13 cellular contexts compared by ENCODE assay signal in the genomic region with DNA sequence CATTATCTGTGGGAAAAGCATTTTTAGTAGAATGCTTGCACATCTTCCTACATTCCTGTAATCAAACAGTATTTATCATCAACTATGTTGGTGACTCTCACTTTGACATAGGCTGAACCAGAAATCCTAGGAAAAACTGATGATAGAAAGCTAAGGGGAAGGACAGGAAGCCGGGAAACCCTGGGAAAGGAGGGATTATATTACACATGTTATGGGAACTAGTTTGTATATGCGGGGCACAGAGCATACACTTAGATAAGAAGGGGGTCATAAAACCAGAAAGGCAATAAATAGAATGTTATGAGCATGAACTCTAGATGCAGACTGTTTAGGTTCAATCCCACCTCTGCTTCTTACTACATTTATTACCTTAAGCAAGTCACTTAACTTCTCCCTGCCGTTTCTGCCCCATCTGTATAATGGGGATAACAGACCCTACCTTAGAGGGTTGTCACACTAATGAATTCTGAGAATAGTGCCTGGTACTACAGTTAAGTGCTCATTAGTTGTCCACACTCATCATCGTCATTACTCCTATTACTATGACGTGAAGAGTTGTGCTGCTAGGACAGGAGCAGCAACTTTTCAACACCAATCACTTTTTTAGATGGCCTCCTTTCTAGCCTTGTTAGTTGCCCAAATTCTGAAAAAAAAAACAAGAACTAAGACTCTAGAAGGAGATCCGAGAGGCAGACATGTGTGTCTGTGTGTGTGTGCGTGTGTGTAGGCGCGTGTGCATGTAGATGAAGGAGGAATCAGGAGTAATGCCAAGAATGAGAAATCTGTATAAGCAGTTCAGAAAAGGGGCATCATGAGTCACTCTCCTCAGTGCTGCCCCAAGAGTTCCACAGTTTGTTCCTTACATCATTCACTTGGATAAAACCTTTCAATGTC. TPM values are rescaled to one million over a fixed set of nuclear protein-coding genes. Genes with fewer than 3 reads are reported as not detected.
A peak's percentile ranks its signal among the peaks of the same experiment; 100 is the strongest.
DNase-seq lines count a peak whose midpoint lies in the region; ATAC-seq and TF ChIP-seq lines count a peak whose summit lies in the region.
"Had no signal": no experiment of that assay in that cellular context is flagged by ENCODE, and none has a peak within 500 bp of the region (broad histone marks: within the 10 kb centered on the region; RNA-seq: fewer than 3 reads in every experiment).

No MANE protein-coding gene starts in this region.

- H3K36me3 ChIP-seq in breast epithelium, result no peaks in the 10 kb centered on the region
- H3K36me3 ChIP-seq in suprapubic skin, result no peaks in the 10 kb centered on the region

- H3K4me1 ChIP-seq in breast epithelium, result no peaks in the 10 kb centered on the region
- peaks cover 28% of the 10 kb centered on the region for H3K4me1 ChIP-seq in suprapubic skin
- H3K4me1 ChIP-seq: BLaER1 had no signal

- POLR2A ChIA-PET in MCF 10A (lab: Yijun Ruan, JAX), result no interaction called here

- intact Hi-C loops in MCF 10A (cut with micrococcal nuclease), result no loop called here
- intact Hi-C loops in breast epithelium (cut with DNase I; ENCODE audit: low total_unique reads), result no loop called here

- TF ChIP-seq EP300 in suprapubic skin (IDR thresholded peaks at IDR 0.05), result no peak

- CTCF ChIA-PET in MCF 10A (lab: Yijun Ruan, JAX), result no interaction called here

- H3K27me3 ChIP-seq in breast epithelium, result no peaks in the 10 kb centered on the region
- no peaks in the 10 kb centered on the region for H3K27me3 ChIP-seq in suprapubic skin
- H3K27me3 ChIP-seq: BLaER1 had no signal

- peak; percentile 80 for DNase-seq in MCF 10A (ENCODE audit: unreplicated experiment)
- DNase-seq in breast epithelium (ENCODE audit: low spot score in 2 of 2), result no peak
- DNase-seq in T-helper 17 cell, result no peak
- DNase-seq in fibroblast of the conjunctiva (ENCODE audit: low read depth), result peak; percentile 84
- DNase-seq in stimulated activated naive B cell treated with anti-CD40 and anti-IgM and Interleukin-4, amounts not matched to agents 10 μg/mL and 1 μg/mL and 100 μg/mL, for 72 hours, result no peak
- DNase-seq in suprapubic skin (ENCODE audit: low spot score in 2 of 2), result no peak
- DNase-seq: activated CD8-positive, alpha-beta memory T cell treated with anti-CD3 and anti-CD28 coated beads, Interleukin-2, amount 50 U/mL, for 4 hours; immature natural killer cell; NCI-H146; T-helper 2 cell had no signal

- H3K27ac ChIP-seq in breast epithelium (no peak overlapping the region), suprapubic skin (no peak overlapping the region)
- H3K27ac ChIP-seq: BLaER1 had no signal

- no peak overlapping the region for H3K4me3 ChIP-seq in breast epithelium
- H3K4me3 ChIP-seq in suprapubic skin, result no peak overlapping the region
- H3K4me3 ChIP-seq: BLaER1 had no signal

- H3K4me1 Mint-ChIP-seq in MCF 10A (ENCODE audit: insufficient read depth, unreplicated experiment) (peaks cover 7% of the 10 kb centered on the region), T-helper 17 cell (peaks cover 12% of the 10 kb centered on the region)
- peaks cover 12 to 26% of the 10 kb centered on the region in 2 donors for H3K4me1 Mint-ChIP-seq in stimulated activated naive B cell treated with anti-CD40 and anti-IgM and Interleukin-4, amounts not matched to agents 10 μg/mL and 1 μg/mL and 100 μg/mL, for 72 hours

- no peaks in the 10 kb centered on the region for H3K36me3 Mint-ChIP-seq in MCF 10A (ENCODE audit: insufficient read depth, unreplicated experiment)
- H3K36me3 Mint-ChIP-seq in T-helper 17 cell (ENCODE audit: low read depth), result no peaks in the 10 kb centered on the region
- peaks cover 0 to 7% of the 10 kb centered on the region in 2 donors for H3K36me3 Mint-ChIP-seq in stimulated activated naive B cell treated with anti-CD40 and anti-IgM and Interleukin-4, amounts not matched to agents 10 μg/mL and 1 μg/mL and 100 μg/mL, for 72 hours
- H3K36me3 Mint-ChIP-seq: immature natural killer cell had no signal

- H3K4me3 Mint-ChIP-seq in MCF 10A (ENCODE audit: unreplicated experiment) (no peak overlapping the region), T-helper 17 cell (no peak overlapping the region)
- no peak overlapping the region for H3K4me3 Mint-ChIP-seq in stimulated activated naive B cell treated with anti-CD40 and anti-IgM and Interleukin-4, amounts not matched to agents 10 μg/mL and 1 μg/mL and 100 μg/mL, for 72 hours
- H3K4me3 Mint-ChIP-seq: immature natural killer cell had no signal

- TF ChIP-seq CTCF in MCF 10A (IDR thresholded peaks at IDR 0.05; ENCODE audit: unreplicated experiment) (no peak), breast epithelium (IDR thresholded peaks at IDR 0.05) (no peak), suprapubic skin (IDR thresholded peaks at IDR 0.05) (no peak)

- BruUV-seq in MCF 10A (replicated peaks; lab: Mats Ljungman, UMichigan), result no TSS peak

- 64% methylated on average over 9 of the region's 9 CpGs for WGBS in suprapubic skin

- H3K9me3 ChIP-seq in breast epithelium, result no peaks in the 10 kb centered on the region
- H3K9me3 ChIP-seq in T-helper 17 cell (ENCODE audit: control insufficient read depth, low read length, poor library complexity, severe bottlenecking), result no peaks in the 10 kb centered on the region
- no peaks in the 10 kb centered on the region for H3K9me3 ChIP-seq in suprapubic skin

- peaks cover 4% of the 10 kb centered on the region for H3K9me3 Mint-ChIP-seq in MCF 10A (ENCODE audit: unreplicated experiment)
- peaks cover 0 to 4% of the 10 kb centered on the region in 2 donors for H3K9me3 Mint-ChIP-seq in stimulated activated naive B cell treated with anti-CD40 and anti-IgM and Interleukin-4, amounts not matched to agents 10 μg/mL and 1 μg/mL and 100 μg/mL, for 72 hours

- ATAC-seq in T-helper 17 cell (peak; percentile 26), GM18858 (IDR thresholded peaks at IDR 0.05; ENCODE audit: unreplicated experiment) (no peak), HG03135 (IDR thresholded peaks at IDR 0.05; ENCODE audit: unreplicated experiment) (no peak)
- ATAC-seq in stimulated activated naive B cell treated with anti-CD40 and anti-IgM and Interleukin-4, amounts not matched to agents 10 μg/mL and 1 μg/mL and 100 μg/mL, for 72 hours (replicated peaks), result peak; percentile 50 to 52

- H3K27ac Mint-ChIP-seq in MCF 10A (ENCODE audit: low read depth, unreplicated experiment) (no peak overlapping the region), T-helper 17 cell (no peak overlapping the region)
- no peak overlapping the region for H3K27ac Mint-ChIP-seq in stimulated activated naive B cell treated with anti-CD40 and anti-IgM and Interleukin-4, amounts not matched to agents 10 μg/mL and 1 μg/mL and 100 μg/mL, for 72 hours
- H3K27ac Mint-ChIP-seq: immature natural killer cell had no signal

- H3K27me3 Mint-ChIP-seq in MCF 10A (ENCODE audit: insufficient read depth, unreplicated experiment) (no peaks in the 10 kb centered on the region), T-helper 17 cell (no peaks in the 10 kb centered on the region)
- H3K27me3 Mint-ChIP-seq in stimulated activated naive B cell treated with anti-CD40 and anti-IgM and Interleukin-4, amounts not matched to agents 10 μg/mL and 1 μg/mL and 100 μg/mL, for 72 hours, result no peaks in the 10 kb centered on the region

- no peak for TF ChIP-seq POLR2A in breast epithelium (IDR thresholded peaks at IDR 0.05)
- TF ChIP-seq POLR2A in suprapubic skin (IDR thresholded peaks at IDR 0.05), result no peak

RNA-seq across cellular contexts. Expression of a gene that starts 52.2 kb away (rescaled TPM):
- total RNA-seq in MCF 10A (2022) (47.6 and 54.6 TPM in 2 replicates), breast epithelium (100 to 1,000 TPM in 1 of 3 donors, 10 to 100 TPM in 2; 73.6 to 112 (median 85.5) TPM), T-helper 17 cell (100 to 1,000 TPM; 151 to 154 TPM), suprapubic skin (100 to 1,000 TPM in 1 of 4 donors, 10 to 100 TPM in 3; 61.2 to 144 (median 93.3) TPM)

Comparison
In these comparisons a context has a peak if more than half of its experiments do, and no peak if none do; other contexts are left out.
1. DNase-seq: peak in MCF 10A (single experiment) and fibroblast of the conjunctiva (single experiment); none in breast epithelium (0 of 2), T-helper 17 cell (0 of 3), stimulated activated naive B cell treated with anti-CD40 and anti-IgM and Interleukin-4, amounts not matched to agents 10 μg/mL and 1 μg/mL and 100 μg/mL, for 72 hours (single experiment) and suprapubic skin (0 of 2).
2. ATAC-seq: peak in T-helper 17 cell (single experiment) and stimulated activated naive B cell treated with anti-CD40 and anti-IgM and Interleukin-4, amounts not matched to agents 10 μg/mL and 1 μg/mL and 100 μg/mL, for 72 hours (2 of 2); none in GM18858 (single experiment) and HG03135 (single experiment).